In genomic region chr6:43426928-43427405, GRCh38 we compare ENCODE assay signal across 1 cellular context.
A peak's percentile ranks its signal among the peaks of the same experiment; 100 is the strongest.
TF ChIP-seq lines count a peak whose summit lies in the region.

No MANE protein-coding gene starts in this region.

TF ChIP-seq in K562, 482 proteins besides CTCF, POLR2A, EP300 and RAD21 (continued from another document and continues in another):
- no peak for TF ChIP-seq ZNF407 (IDR thresholded peaks at IDR 0.05; ENCODE audit: low read depth)
- TF ChIP-seq ZNF124 (CRISPR knock-in tag; IDR thresholded peaks at IDR 0.05) = no peak
- TF ChIP-seq MGA (IDR thresholded peaks at IDR 0.05) = peak; percentile 77; the same call in 1 of the 2 replicates
- TF ChIP-seq ZNF445 (CRISPR knock-in tag; IDR thresholded peaks at IDR 0.05; ENCODE audit: low read depth) = peak; percentile 41; the same call in 1 of the 2 replicates
- TF ChIP-seq MTA1 (IDR thresholded peaks at IDR 0.05; ENCODE audit: borderline replicate concordance) = no peak
- no peak for TF ChIP-seq PYGO2 (tag; IDR thresholded peaks at IDR 0.05)
- TF ChIP-seq ZZZ3 (IDR thresholded peaks at IDR 0.05) = no peak
- TF ChIP-seq SMAD4 (CRISPR knock-in tag; conservative IDR thresholded peaks at IDR 0.05) = no peak; the same call in 1 of the 2 replicates
- TF ChIP-seq KLF16 (IDR thresholded peaks at IDR 0.05) = no peak
- no peak for TF ChIP-seq PTTG1 (tag; IDR thresholded peaks at IDR 0.05; ENCODE audit: low read depth)
- TF ChIP-seq MLLT1 (IDR thresholded peaks at IDR 0.05) = peak in 1 of 2 experiments; percentile 75; a peak in 2 of 4 replicates
- TF ChIP-seq ZBTB40 (IDR thresholded peaks at IDR 0.05) = no peak
- TF ChIP-seq ZBTB40 (CRISPR knock-in tag; IDR thresholded peaks at IDR 0.05) = no peak
- no peak for TF ChIP-seq NR4A1 (CRISPR knock-in tag; IDR thresholded peaks at IDR 0.05)
- TF ChIP-seq NR4A1 (tag; IDR thresholded peaks at IDR 0.05) = peak; percentile 79; the same call in 1 of the 2 replicates
- no peak for TF ChIP-seq SMARCB1 (IDR thresholded peaks at IDR 0.05; ENCODE audit: insufficient read length, low read depth)
- TF ChIP-seq IRF1 (CRISPR knock-in tag; IDR thresholded peaks at IDR 0.05; ENCODE audit: borderline replicate concordance) = no peak
